Comparison of ENCODE assay signal across 7 cellular contexts in genomic region chr9:108761530-108762347, GRCh38.
A peak's percentile ranks its signal among the peaks of the same experiment; 100 is the strongest.
DNase-seq lines count a peak whose midpoint lies in the region; ATAC-seq, FAIRE-seq and TF ChIP-seq lines count a peak whose summit lies in the region.

No MANE protein-coding gene starts in this region.

- no peak for FAIRE-seq in pancreas (lab: Jason Lieb, UNC)

- H3K4me1 ChIP-seq in HEK293 (ENCODE audit: control insufficient read depth, insufficient read depth, low read length): no peaks in the 10 kb centered on the region
- peaks cover 0 to 6% (median 0%) of the 10 kb centered on the region in 3 donors for H3K4me1 ChIP-seq in gastroesophageal sphincter
- H3K4me1 ChIP-seq in pancreas: peaks cover 0 to 9% (median 4%) of the 10 kb centered on the region in 3 donors

- no peak for TF ChIP-seq EP300 in gastroesophageal sphincter (IDR thresholded peaks at IDR 0.05)

- intact Hi-C loops in activated CD8-positive, alpha-beta T cell treated with anti-CD3 and anti-CD28 coated beads for 36 hours (cut with micrococcal nuclease): loop anchor here (10.0 kb wide), 1 partner anchor 197 kb away; no protein-coding TSS in a partner anchor
- intact Hi-C loops in pancreas (cut with DNase I): no loop called here

- no peaks in the 10 kb centered on the region for H3K9me3 Mint-ChIP-seq in activated CD8-positive, alpha-beta T cell treated with anti-CD3 and anti-CD28 coated beads for 36 hours

- TF ChIP-seq CTCF in HEK293 (tag by site-specific recombination; IDR thresholded peaks at IDR 0.05): no peak
- TF ChIP-seq CTCF in activated CD8-positive, alpha-beta T cell treated with anti-CD3 and anti-CD28 coated beads for 36 hours (IDR thresholded peaks at IDR 0.05): peak; percentile 81
- peak; percentile 68 to 81 (median 75) for TF ChIP-seq CTCF in gastroesophageal sphincter (IDR thresholded peaks at IDR 0.05)
- peak; percentile 62 to 91 (median 81) for TF ChIP-seq CTCF in pancreas (IDR thresholded peaks at IDR 0.05)

- H3K27me3 Mint-ChIP-seq in activated CD8-positive, alpha-beta T cell treated with anti-CD3 and anti-CD28 coated beads for 36 hours: peaks cover 1% of the 10 kb centered on the region

- ATAC-seq in activated CD8-positive, alpha-beta T cell treated with anti-CD3 and anti-CD28 coated beads for 36 hours: peak; percentile 55
- ATAC-seq in gastroesophageal sphincter (peak; percentile 69), pancreas (peak; percentile 58 to 90 (median 88)), HG02763 (IDR thresholded peaks at IDR 0.05; ENCODE audit: unreplicated experiment) (no peak)

- H3K4me3 ChIP-seq in HEK293 (ENCODE audit: low read depth, low read length) (no peak overlapping the region), gastroesophageal sphincter (no peak overlapping the region), pancreas (no peak overlapping the region)

- no peaks in the 10 kb centered on the region for H3K4me1 Mint-ChIP-seq in activated CD8-positive, alpha-beta T cell treated with anti-CD3 and anti-CD28 coated beads for 36 hours (ENCODE audit: low read depth)

- no peaks in the 10 kb centered on the region for H3K36me3 ChIP-seq in HEK293 (ENCODE audit: control insufficient read depth in 2 of 2, insufficient read depth in 1 of 2, low read length in 2 of 2)
- no peaks in the 10 kb centered on the region for H3K36me3 ChIP-seq in gastroesophageal sphincter
- H3K36me3 ChIP-seq in pancreas: no peaks in the 10 kb centered on the region

- H3K27me3 ChIP-seq in gastroesophageal sphincter: no peaks in the 10 kb centered on the region
- no peaks in the 10 kb centered on the region for H3K27me3 ChIP-seq in pancreas

- H3K4me3 Mint-ChIP-seq in activated CD8-positive, alpha-beta T cell treated with anti-CD3 and anti-CD28 coated beads for 36 hours: no peak overlapping the region

- POLR2A ChIA-PET in HEK293 (lab: Yijun Ruan, JAX): interaction anchor here (1.1 kb wide), 1 partner anchor 9 kb away, joined by 3 read pairs; no protein-coding TSS in a partner anchor
- POLR2A ChIA-PET in activated CD8-positive, alpha-beta T cell treated with anti-CD3 and anti-CD28 coated beads for 36 hours (lab: Charles Lee): no interaction called here

- H3K27ac Mint-ChIP-seq in activated CD8-positive, alpha-beta T cell treated with anti-CD3 and anti-CD28 coated beads for 36 hours: no peak overlapping the region

- H3K9me3 ChIP-seq in HEK293 (ENCODE audit: control insufficient read depth, insufficient read depth, low read depth, low read length) (no peaks in the 10 kb centered on the region), gastroesophageal sphincter (no peaks in the 10 kb centered on the region), pancreas (no peaks in the 10 kb centered on the region)

- DNase-seq in G401 (ENCODE audit: low spot score): peak; percentile 34
- DNase-seq in NCI-H2196 (lab: John Stamatoyannopoulos, UW; ENCODE audit: unreplicated experiment): peak; percentile 59
- peak; percentile 51 for DNase-seq in activated CD8-positive, alpha-beta T cell treated with anti-CD3 and anti-CD28 coated beads for 36 hours
- DNase-seq in pancreas: peak in 5 of 6 donors; percentile 34 to 67 (median 50)

- CTCF ChIA-PET in HEK293 (lab: Yijun Ruan, JAX): interaction anchor here (0.6 to 3.9 kb wide), 37 partner anchors 10 to 1474 kb away, joined by 3 to 27 read pairs (median 4); no protein-coding TSS in a partner anchor
- CTCF ChIA-PET in activated CD8-positive, alpha-beta T cell treated with anti-CD3 and anti-CD28 coated beads for 36 hours (lab: Charles Lee): interaction anchor here (0.7 to 1.7 kb wide), 15 partner anchors 10 to 1625 kb away, joined by 3 to 7 read pairs (median 3); no protein-coding TSS in a partner anchor

- 25 to 38% methylated on average over 7 to 10 of the region's 11 CpGs for WGBS in gastroesophageal sphincter (ENCODE audit: low coverage in 1 of 2), 2 donors
- 23 to 25% methylated on average over 11 of the region's 11 CpGs for WGBS in pancreas, 2 donors

- in situ Hi-C loops in G401 (cut with HindIII; ENCODE audit: low sequenced_read_pairs): no loop called here

- no peak for TF ChIP-seq POLR2A in gastroesophageal sphincter (IDR thresholded peaks at IDR 0.05)

- no peaks in the 10 kb centered on the region for H3K36me3 Mint-ChIP-seq in activated CD8-positive, alpha-beta T cell treated with anti-CD3 and anti-CD28 coated beads for 36 hours (ENCODE audit: low read depth)

- H3K27ac ChIP-seq in HEK293 (ENCODE audit: extremely low read depth, low read depth, low read length): no peak overlapping the region
- no peak overlapping the region for H3K27ac ChIP-seq in gastroesophageal sphincter
- no peak overlapping the region for H3K27ac ChIP-seq in pancreas

TF ChIP-seq in HEK293, 187 proteins besides CTCF, POLR2A, EP300 and RAD21:
- TF ChIP-seq ZNF654 (tag by site-specific recombination; IDR thresholded peaks at IDR 0.05; ENCODE audit: low read depth): peak; percentile 83
- TF ChIP-seq ZBTB48 (tag by site-specific recombination; IDR thresholded peaks at IDR 0.05): no peak
- TF ChIP-seq ZNF660 (tag by site-specific recombination; IDR thresholded peaks at IDR 0.05): peak; percentile 61; the same call in 1 of the 2 replicates
